26 cellular contexts compared by ENCODE assay signal in the genomic region with DNA sequence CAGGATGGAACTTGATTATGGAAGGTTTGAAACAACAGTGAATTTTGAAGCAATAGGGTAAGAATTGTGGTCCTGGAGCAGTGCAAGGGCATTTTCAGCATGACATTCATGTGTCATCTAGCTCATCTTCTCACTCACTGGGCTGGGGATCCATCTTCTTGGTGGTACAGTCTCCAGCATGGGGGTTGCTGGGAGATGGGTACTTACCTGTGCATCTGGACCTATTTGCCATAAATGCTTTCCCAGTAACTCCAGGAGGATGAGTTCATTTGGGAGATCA. TPM values are rescaled to one million over a fixed set of nuclear protein-coding genes. Genes with fewer than 3 reads are reported as not detected.
DNase-seq lines count a peak whose midpoint lies in the region; ATAC-seq, FAIRE-seq and TF ChIP-seq lines count a peak whose summit lies in the region.
"Had no signal": no experiment of that assay in that cellular context is flagged by ENCODE, and none has a peak within 500 bp of the region (broad histone marks: within the 10 kb centered on the region; RNA-seq: fewer than 3 reads in every experiment).

No MANE protein-coding gene starts in this region.

- H3K27me3 ChIP-seq in GM23338 (ENCODE audit: insufficient read depth), result no peaks in the 10 kb centered on the region
- H3K27me3 ChIP-seq: esophagus squamous epithelium, sigmoid colon, suprapubic skin had no signal

- FAIRE-seq in GM12891 (lab: Jason Lieb, UNC), result no peak
- FAIRE-seq: frontal cortex had no signal

- no peak overlapping the region for H3K27ac Mint-ChIP-seq in GM23338
- peak overlapping the region; percentile 39 for H3K27ac Mint-ChIP-seq in activated CD8-positive, alpha-beta T cell treated with anti-CD3 and anti-CD28 coated beads, Interleukin-2, amount 10 ng/mL, durations not matched to agents 7 days and 5 days
- no peak overlapping the region for H3K27ac Mint-ChIP-seq in endothelial cell (ENCODE audit: unreplicated experiment)
- H3K27ac Mint-ChIP-seq: activated naive CD4-positive, alpha-beta T cell treated with anti-CD3 and anti-CD28 coated beads, Interleukin-2, amount 50 U/mL, for 24 hours had no signal

- no peaks in the 10 kb centered on the region for H3K9me2 ChIP-seq in GM23338 (ENCODE audit: insufficient read depth)

- H3K4me3 Mint-ChIP-seq in GM23338 (no peak overlapping the region), endothelial cell (ENCODE audit: unreplicated experiment) (peak overlapping the region; percentile 12)
- no peak overlapping the region for H3K4me3 Mint-ChIP-seq in activated CD8-positive, alpha-beta T cell treated with anti-CD3 and anti-CD28 coated beads, Interleukin-2, amount 10 ng/mL, durations not matched to agents 7 days and 5 days
- H3K4me3 Mint-ChIP-seq: activated naive CD4-positive, alpha-beta T cell treated with anti-CD3 and anti-CD28 coated beads, Interleukin-2, amount 50 U/mL, for 24 hours; activated T-cell treated with anti-CD3 and anti-CD28 coated beads, Interleukin-2, amount 50 U/mL, for 4 hours; dendritic cell treated with granulocyte-macrophage colony-stimulating factor and Interleukin-4, amounts not matched to agents 40 ng/mL and 50 ng/mL, for 4 days; IgD-negative memory B cell; stimulated activated memory B cell treated with anti-CD40 and anti-IgM and Interleukin-4, amounts not matched to agents 10 μg/mL and 1 μg/mL and 100 μg/mL, for 72 hours had no signal

- H3K27ac ChIP-seq in 22Rv1 (peak overlapping the region; percentile 36), GM23338 (ENCODE audit: low read depth) (peak overlapping the region; percentile 78)
- H3K27ac ChIP-seq: C4-2B, esophagus squamous epithelium, prostate gland, sigmoid colon, suprapubic skin had no signal

- peaks cover 16% of the 10 kb centered on the region for H3K4me1 Mint-ChIP-seq in GM23338
- peaks cover 42% of the 10 kb centered on the region for H3K4me1 Mint-ChIP-seq in activated CD8-positive, alpha-beta T cell treated with anti-CD3 and anti-CD28 coated beads, Interleukin-2, amount 10 ng/mL, durations not matched to agents 7 days and 5 days (ENCODE audit: low read depth)
- peaks cover 14% of the 10 kb centered on the region for H3K4me1 Mint-ChIP-seq in endothelial cell (ENCODE audit: unreplicated experiment)

- H3K36me3 Mint-ChIP-seq in GM23338 (ENCODE audit: low read depth) (peaks cover 80% of the 10 kb centered on the region), endothelial cell (ENCODE audit: low read depth, unreplicated experiment) (peaks cover 48% of the 10 kb centered on the region)
- peaks cover 72% of the 10 kb centered on the region for H3K36me3 Mint-ChIP-seq in activated CD8-positive, alpha-beta T cell treated with anti-CD3 and anti-CD28 coated beads, Interleukin-2, amount 10 ng/mL, durations not matched to agents 7 days and 5 days (ENCODE audit: low read depth)

- TF ChIP-seq POLR2A in GM12891 (IDR thresholded peaks at IDR 0.05; ENCODE audit: low read depth, low read length), result no peak

- peaks cover 57% of the 10 kb centered on the region for H3K36me3 ChIP-seq in GM23338 (ENCODE audit: insufficient read depth)

- TF ChIP-seq CTCF in 22Rv1 (IDR thresholded peaks at IDR 0.05) (no peak), GM23338 (conservative IDR thresholded peaks at IDR 0.05; ENCODE audit: low read depth in 2 of 2) (no peak), endothelial cell (IDR thresholded peaks at IDR 0.05; ENCODE audit: unreplicated experiment) (no peak)

- H3K27me3 Mint-ChIP-seq in GM23338 (ENCODE audit: insufficient read depth, low read depth, poor library complexity) (peaks cover 9% of the 10 kb centered on the region), endothelial cell (ENCODE audit: unreplicated experiment) (no peaks in the 10 kb centered on the region)
- no peaks in the 10 kb centered on the region for H3K27me3 Mint-ChIP-seq in activated CD8-positive, alpha-beta T cell treated with anti-CD3 and anti-CD28 coated beads, Interleukin-2, amount 10 ng/mL, durations not matched to agents 7 days and 5 days (ENCODE audit: low read depth)
- H3K27me3 Mint-ChIP-seq: activated naive CD4-positive, alpha-beta T cell treated with anti-CD3 and anti-CD28 coated beads, Interleukin-2, amount 50 U/mL, for 24 hours; dendritic cell treated with granulocyte-macrophage colony-stimulating factor and Interleukin-4, amounts not matched to agents 40 ng/mL and 50 ng/mL, for 4 days; IgD-negative memory B cell; stimulated activated memory B cell treated with anti-CD40 and anti-IgM and Interleukin-4, amounts not matched to agents 10 μg/mL and 1 μg/mL and 100 μg/mL, for 72 hours had no signal

- CTCF ChIA-PET in activated CD8-positive, alpha-beta T cell treated with anti-CD3 and anti-CD28 coated beads, Interleukin-2, amount 10 ng/mL, durations not matched to agents 7 days and 5 days (lab: Charles Lee), result interaction anchor here (0.8 kb wide), 1 partner anchor 23 kb away, joined by 3 read pairs; no protein-coding TSS in a partner anchor

- H3F3A ChIP-seq in GM23338 (replicated peaks; ENCODE audit: low read depth), result peaks cover 58% of the 10 kb centered on the region

- ATAC-seq in GM23338 (no peak), GM19455 (IDR thresholded peaks at IDR 0.05; ENCODE audit: unreplicated experiment) (no peak)
- ATAC-seq in activated CD8-positive, alpha-beta T cell treated with anti-CD3 and anti-CD28 coated beads, Interleukin-2, amount 10 ng/mL, durations not matched to agents 7 days and 5 days, result no peak
- ATAC-seq: stimulated activated memory B cell treated with anti-CD40 and anti-IgM and Interleukin-4, amounts not matched to agents 10 μg/mL and 1 μg/mL and 100 μg/mL, for 72 hours had no signal

- peaks cover 14% of the 10 kb centered on the region for H3K4me1 ChIP-seq in GM23338 (ENCODE audit: insufficient read depth)

- H2AFZ ChIP-seq in GM23338, result no peak overlapping the region

- no peak overlapping the region for H3K4me3 ChIP-seq in GM23338
- H3K4me3 ChIP-seq: esophagus squamous epithelium, prostate gland, sigmoid colon, suprapubic skin had no signal

- no peaks in the 10 kb centered on the region for H3K9me3 Mint-ChIP-seq in GM23338
- H3K9me3 Mint-ChIP-seq in activated CD8-positive, alpha-beta T cell treated with anti-CD3 and anti-CD28 coated beads, Interleukin-2, amount 10 ng/mL, durations not matched to agents 7 days and 5 days (ENCODE audit: insufficient read depth), result no peaks in the 10 kb centered on the region
- no peaks in the 10 kb centered on the region for H3K9me3 Mint-ChIP-seq in endothelial cell (ENCODE audit: unreplicated experiment)
- H3K9me3 Mint-ChIP-seq: activated naive CD4-positive, alpha-beta T cell treated with anti-CD3 and anti-CD28 coated beads, Interleukin-2, amount 50 U/mL, for 24 hours; activated T-cell treated with anti-CD3 and anti-CD28 coated beads, Interleukin-2, amount 50 U/mL, for 4 hours; dendritic cell treated with granulocyte-macrophage colony-stimulating factor and Interleukin-4, amounts not matched to agents 40 ng/mL and 50 ng/mL, for 4 days; IgD-negative memory B cell; stimulated activated memory B cell treated with anti-CD40 and anti-IgM and Interleukin-4, amounts not matched to agents 10 μg/mL and 1 μg/mL and 100 μg/mL, for 72 hours had no signal

- no peak overlapping the region for H3K4me2 ChIP-seq in GM23338

- DNase-seq in GM23338 (ENCODE audit: low spot score), result no peak
- no peak for DNase-seq in activated CD8-positive, alpha-beta T cell treated with anti-CD3 and anti-CD28 coated beads, Interleukin-2, amount 10 ng/mL, durations not matched to agents 7 days and 5 days
- DNase-seq in endothelial cell (ENCODE audit: low spot score), result no peak
- no peak for DNase-seq in GM12891 (ENCODE audit: insufficient read length, low spot score)
- no peak for DNase-seq in A172 (ENCODE audit: low spot score)
- DNase-seq in NCI-H1694 (lab: John Stamatoyannopoulos, UW), result no peak
- DNase-seq: activated CD4-positive, alpha-beta T cell treated with anti-CD3 and anti-CD28 coated beads for 1 hour; activated T-cell treated with anti-CD3 and anti-CD28 coated beads, Interleukin-2, amount 50 U/mL, for 4 hours; central memory CD4-positive, alpha-beta T cell; esophagus squamous epithelium; hippocampal formation; NCI-H2029 treated with DMSO at 0.1 percent for 48 hours; NCI-H345; NCI-H748 treated with DMSO at 0.1 percent for 48 hours; sigmoid colon; stimulated activated CD4-positive, alpha-beta T cell treated with anti-CD3 and anti-CD28 coated beads, Interleukin-4, amount 100 ng/mL, for 4 hours had no signal

- peaks cover 30% of the 10 kb centered on the region for H3K79me2 ChIP-seq in GM23338 (replicated peaks; ENCODE audit: insufficient read depth)

- POLR2A ChIA-PET in activated CD8-positive, alpha-beta T cell treated with anti-CD3 and anti-CD28 coated beads, Interleukin-2, amount 10 ng/mL, durations not matched to agents 7 days and 5 days (lab: Charles Lee), result no interaction called here

- H4K20me1 ChIP-seq in GM23338 (replicated peaks; ENCODE audit: insufficient read depth), result peaks cover 44% of the 10 kb centered on the region

TF ChIP-seq in GM23338, 12 proteins besides CTCF, POLR2A, EP300 and RAD21 (continues in another document):
- TF ChIP-seq CREB1 (CRISPR knock-in tag; IDR thresholded peaks at IDR 0.05; ENCODE audit: low read depth), result no peak
- no peak for TF ChIP-seq STAT1 (IDR thresholded peaks at IDR 0.05; ENCODE audit: unreplicated experiment)
- TF ChIP-seq ZNF331 (CRISPR knock-in tag; IDR thresholded peaks at IDR 0.05; ENCODE audit: low read depth), result no peak
- no peak for TF ChIP-seq POLR2AphosphoS5 (IDR thresholded peaks at IDR 0.05; ENCODE audit: low read depth)

TF ChIP-seq in GM12891, 5 proteins besides CTCF, POLR2A, EP300 and RAD21:
- TF ChIP-seq POU2F2 (IDR thresholded peaks at IDR 0.05; ENCODE audit: low read depth, low read length), result no peak
- TF ChIP-seq SPI1 (IDR thresholded peaks at IDR 0.05; ENCODE audit: low read depth, low read length), result no peak
- no peak for TF ChIP-seq PAX5 (IDR thresholded peaks at IDR 0.05; ENCODE audit: insufficient read depth, low read length, severe bottlenecking)

RNA-seq across cellular contexts. Expression of gene HSP90AA1, which starts 7.2 kb away (rescaled TPM):
- total RNA-seq in GM23338 (2014; rRNA removed; shearing (Covaris generic)), result 1,401 and 1,576 TPM in 2 replicates
- 1,677 and 2,107 TPM in 2 replicates for polyA plus RNA-seq in GM23338 (2016; fragmentation: Nextera tagmentation; extraction: Ambion mirVana)
- total RNA-seq in activated CD8-positive, alpha-beta T cell treated with anti-CD3 and anti-CD28 coated beads, Interleukin-2, amount 10 ng/mL, durations not matched to agents 7 days and 5 days, result 100 to 1,000 TPM; 702 to 715 TPM
- 246 TPM for total RNA-seq in endothelial cell (ENCODE audit: unreplicated experiment)
- 535 TPM for polyA plus RNA-seq in GM12891 (2012; ENCODE audit: low read depth, missing spikeins)
- 404 and 642 TPM in 2 replicates for total RNA-seq in A172 (2014; rRNA removed; shearing (Covaris generic))
